Comparison of ENCODE assay signal across 29 cellular contexts in genomic region chr18:54165450-54165849, GRCh38.
"Had no signal": no experiment of that assay in that cellular context is flagged by ENCODE, and none has a peak within 500 bp of the region (broad histone marks: within the 10 kb centered on the region; RNA-seq: fewer than 3 reads in every experiment).

No MANE protein-coding gene starts in this region.

- H3K9me3 ChIP-seq: esophagus muscularis mucosa, heart left ventricle, stomach, suprapubic skin, tibial nerve, uterus had no signal

- DNase-seq: activated CD4-positive, alpha-beta T cell treated with anti-CD3 and anti-CD28 coated beads for 1 hour; activated CD4-positive, alpha-beta T cell treated with anti-CD3 and anti-CD28 coated beads, Interleukin-2, amount 50 U/mL, for 4 hours; activated CD8-positive, alpha-beta memory T cell treated with anti-CD3 and anti-CD28 coated beads for 24 hours; activated CD8-positive, alpha-beta memory T cell treated with anti-CD3 and anti-CD28 coated beads, Interleukin-2, amount 50 U/mL, for 4 hours; activated effector memory CD4-positive, alpha-beta T cell treated with anti-CD3 and anti-CD28 coated beads, Interleukin-2, amount 50 U/mL, for 16 hours; activated naive CD4-positive, alpha-beta T cell treated with anti-CD3 and anti-CD28 coated beads, Interleukin-2, amount 10 ng/mL, durations not matched to agents 7 days and 5 days; activated T-cell treated with anti-CD3 and anti-CD28 coated beads, Interleukin-2, amount 50 U/mL, for 48 hours; aorta; brain microvascular endothelial cell; caudate nucleus; effector memory CD4-positive, alpha-beta T cell; heart left ventricle; islet precursor cell; left cardiac atrium; right cardiac atrium; stimulated activated CD4-positive, alpha-beta T cell treated with anti-CD3 and anti-CD28 coated beads, Interleukin-2, amount 100 ng/mL, for 24 hours; stomach; T-helper 1 cell; uterus; WERI-Rb-1 had no signal

- H3K4me3 ChIP-seq: esophagus muscularis mucosa, heart left ventricle, skin epidermis, stomach, suprapubic skin, tibial nerve, uterus had no signal

- H3K9me3 Mint-ChIP-seq: activated naive CD4-positive, alpha-beta T cell treated with anti-CD3 and anti-CD28 coated beads, Interleukin-2, amount 10 ng/mL, durations not matched to agents 7 days and 5 days; nephron; stimulated activated memory B cell treated with anti-CD40 and anti-IgM and Interleukin-4, amounts not matched to agents 10 μg/mL and 1 μg/mL and 100 μg/mL, for 72 hours had no signal

- H3K27me3 Mint-ChIP-seq: activated naive CD4-positive, alpha-beta T cell treated with anti-CD3 and anti-CD28 coated beads, Interleukin-2, amount 10 ng/mL, durations not matched to agents 7 days and 5 days; stimulated activated memory B cell treated with anti-CD40 and anti-IgM and Interleukin-4, amounts not matched to agents 10 μg/mL and 1 μg/mL and 100 μg/mL, for 72 hours had no signal

- H3K4me1 Mint-ChIP-seq: activated naive CD4-positive, alpha-beta T cell treated with anti-CD3 and anti-CD28 coated beads, Interleukin-2, amount 10 ng/mL, durations not matched to agents 7 days and 5 days; stimulated activated memory B cell treated with anti-CD40 and anti-IgM and Interleukin-4, amounts not matched to agents 10 μg/mL and 1 μg/mL and 100 μg/mL, for 72 hours had no signal

- H3K27ac Mint-ChIP-seq: activated naive CD4-positive, alpha-beta T cell treated with anti-CD3 and anti-CD28 coated beads, Interleukin-2, amount 10 ng/mL, durations not matched to agents 7 days and 5 days; nephron; stimulated activated memory B cell treated with anti-CD40 and anti-IgM and Interleukin-4, amounts not matched to agents 10 μg/mL and 1 μg/mL and 100 μg/mL, for 72 hours had no signal

- FAIRE-seq: frontal cortex, TTC549 had no signal

- H3K27ac ChIP-seq: brain microvascular endothelial cell, esophagus muscularis mucosa, heart left ventricle, parathyroid adenoma, skin epidermis, stomach, suprapubic skin, tibial nerve, uterus, WERI-Rb-1 had no signal

- H3K27me3 ChIP-seq: brain microvascular endothelial cell, esophagus muscularis mucosa, heart left ventricle, stomach, suprapubic skin, tibial nerve, uterus had no signal

- H3K4me3 Mint-ChIP-seq: activated naive CD4-positive, alpha-beta T cell treated with anti-CD3 and anti-CD28 coated beads, Interleukin-2, amount 10 ng/mL, durations not matched to agents 7 days and 5 days; nephron; stimulated activated memory B cell treated with anti-CD40 and anti-IgM and Interleukin-4, amounts not matched to agents 10 μg/mL and 1 μg/mL and 100 μg/mL, for 72 hours had no signal

- H3K36me3 ChIP-seq: uterus, WERI-Rb-1 had no signal

- H3K4me1 ChIP-seq: parathyroid adenoma, stomach, suprapubic skin, uterus had no signal
